18 cellular contexts compared by ENCODE assay signal in the genomic region with DNA sequence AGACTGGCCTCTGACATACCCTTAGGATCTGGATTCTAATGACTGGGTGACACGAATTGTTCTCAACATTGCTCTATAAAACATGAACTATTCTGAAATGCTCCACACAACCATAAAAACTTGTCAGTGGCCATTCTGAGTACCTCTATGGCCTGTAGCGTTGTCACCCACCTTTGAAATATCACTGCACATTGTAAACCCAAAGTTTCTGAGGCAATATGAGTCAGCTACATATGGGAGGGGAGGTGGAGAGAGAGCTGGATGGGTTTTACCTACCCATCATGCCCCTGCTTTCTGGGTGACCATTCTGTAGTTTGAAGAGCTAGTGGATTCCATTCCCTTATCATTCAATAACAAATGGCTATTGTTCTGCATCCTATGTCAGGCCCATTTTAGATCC.
DNase-seq lines count a peak whose midpoint lies in the region; ATAC-seq and TF ChIP-seq lines count a peak whose summit lies in the region.
"Had no signal": no experiment of that assay in that cellular context is flagged by ENCODE, and none has a peak within 500 bp of the region (broad histone marks: within the 10 kb centered on the region; RNA-seq: fewer than 3 reads in every experiment).

No MANE protein-coding gene starts in this region.

- no peak overlapping the region for H3K9ac ChIP-seq in parathyroid adenoma
- H3K9ac ChIP-seq: BLaER1 had no signal

- TF ChIP-seq CTCF in HFFc6 (IDR thresholded peaks at IDR 0.05) (no peak), Panc1 (IDR thresholded peaks at IDR 0.05) (no peak), parathyroid adenoma (IDR thresholded peaks at IDR 0.05) (no peak)

- peaks cover 8% of the 10 kb centered on the region for H3K79me2 ChIP-seq in parathyroid adenoma

- BruUV-seq in Panc1 (replicated peaks; lab: Mats Ljungman, UMichigan) = no TSS peak

- H3K27me3 ChIP-seq in Panc1 (ENCODE audit: control insufficient read depth, insufficient read depth, low read length) = no peaks in the 10 kb centered on the region
- no peaks in the 10 kb centered on the region for H3K27me3 ChIP-seq in parathyroid adenoma (ENCODE audit: control insufficient read depth, insufficient read depth, low read length)
- H3K27me3 ChIP-seq: BLaER1 had no signal

- H3K9me3 ChIP-seq in Panc1 (ENCODE audit: control insufficient read depth, insufficient read depth, low read depth, low read length) (no peaks in the 10 kb centered on the region), parathyroid adenoma (ENCODE audit: control insufficient read depth, low read length) (no peaks in the 10 kb centered on the region)
- H3K9me3 ChIP-seq: Caco-2 had no signal

- no peak overlapping the region for H2AFZ ChIP-seq in parathyroid adenoma
- H2AFZ ChIP-seq: GM23338 had no signal

- H3K27ac ChIP-seq in Panc1 (ENCODE audit: low read length) (peak overlapping the region; percentile 12; the same call in 1 of the 2 replicates), parathyroid adenoma (peak overlapping the region; percentile 84)
- H3K27ac ChIP-seq: 22Rv1, BLaER1, C4-2B had no signal

- in situ Hi-C loops in Panc1 (cut with HindIII; ENCODE audit: low pct_unique_long_range_greater_than_20kb, low sequenced_read_pairs) = no loop called here

- DNase-seq in HFFc6 (no peak), Panc1 (ENCODE audit: low read depth, low spot score) (no peak)
- DNase-seq: Caco-2; CD4-positive, CD25-positive, alpha-beta regulatory T cell; CD8-positive, alpha-beta T cell; DMS153; DND-41; H9 had no signal

- POLR2A ChIA-PET in Panc1 (lab: Charles Lee) = no interaction called here

- intact Hi-C loops in Panc1 (cut with micrococcal nuclease; ENCODE audit: unreplicated experiment) = no loop called here

- H3K4me1 ChIP-seq in Panc1 (ENCODE audit: control insufficient read depth, insufficient read depth, low read length) = no peaks in the 10 kb centered on the region
- H3K4me1 ChIP-seq in parathyroid adenoma = peaks cover 55% of the 10 kb centered on the region

- H3K9me3 Mint-ChIP-seq in HFFc6 = no peaks in the 10 kb centered on the region
- H3K9me3 Mint-ChIP-seq: CD8-positive, alpha-beta T cell had no signal

- H3K4me2 ChIP-seq in parathyroid adenoma (ENCODE audit: low read length) = no peak overlapping the region
- H3K4me2 ChIP-seq: BLaER1, GM23338 had no signal

- no peaks in the 10 kb centered on the region for H3K36me3 Mint-ChIP-seq in HFFc6 (ENCODE audit: low read depth)
- H3K36me3 Mint-ChIP-seq: CD4-positive, CD25-positive, alpha-beta regulatory T cell; CD8-positive, alpha-beta T cell had no signal

- H3K4me3 Mint-ChIP-seq in HFFc6 = peak overlapping the region; percentile 15; the same call in 1 of the 2 replicates
- H3K4me3 Mint-ChIP-seq: B cell; CD4-positive, CD25-positive, alpha-beta regulatory T cell; CD8-positive, alpha-beta T cell; GM23338; H9 had no signal

- H3K4me1 Mint-ChIP-seq in HFFc6 (ENCODE audit: low read depth) = peaks cover 40% of the 10 kb centered on the region
- H3K4me1 Mint-ChIP-seq: B cell had no signal

- CTCF ChIA-PET in Panc1 (lab: Charles Lee) = interaction anchor here (0.9 kb wide), 1 partner anchor 307 kb away, joined by 6 read pairs; no protein-coding TSS in a partner anchor

- TF ChIP-seq POLR2A in GM18505 (IDR thresholded peaks at IDR 0.05; ENCODE audit: borderline replicate concordance, extremely low read depth, insufficient read depth, insufficient read length) = no peak

- H3K36me3 ChIP-seq in Panc1 (ENCODE audit: control insufficient read depth, insufficient read depth, low read length) = no peaks in the 10 kb centered on the region
- H3K36me3 ChIP-seq in parathyroid adenoma (ENCODE audit: control insufficient read depth, insufficient read depth, low read length) = no peaks in the 10 kb centered on the region

- H3K4me3 ChIP-seq in Panc1 (ENCODE audit: low read depth in 2 of 2, low read length in 2 of 2) (no peak overlapping the region), parathyroid adenoma (ENCODE audit: low read depth, low read length) (no peak overlapping the region)
- H3K4me3 ChIP-seq: BLaER1, GM23338 had no signal

- peaks cover 4% of the 10 kb centered on the region for H3K27me3 Mint-ChIP-seq in HFFc6 (ENCODE audit: insufficient read depth)
- H3K27me3 Mint-ChIP-seq: B cell; CD4-positive, CD25-positive, alpha-beta regulatory T cell had no signal

- no peak overlapping the region for H3K27ac Mint-ChIP-seq in HFFc6
- H3K27ac Mint-ChIP-seq: B cell; CD4-positive, CD25-positive, alpha-beta regulatory T cell; CD8-positive, alpha-beta T cell; GM23338; H9 had no signal

- ATAC-seq in Panc1 (no peak), GM18505 (IDR thresholded peaks at IDR 0.05; ENCODE audit: unreplicated experiment) (no peak), GM19023 (IDR thresholded peaks at IDR 0.05; ENCODE audit: unreplicated experiment) (no peak), GM18868 (IDR thresholded peaks at IDR 0.05; ENCODE audit: unreplicated experiment) (no peak)
- ATAC-seq: CD8-positive, alpha-beta T cell; GM23338; HCT116 had no signal
